In the genomic region with DNA sequence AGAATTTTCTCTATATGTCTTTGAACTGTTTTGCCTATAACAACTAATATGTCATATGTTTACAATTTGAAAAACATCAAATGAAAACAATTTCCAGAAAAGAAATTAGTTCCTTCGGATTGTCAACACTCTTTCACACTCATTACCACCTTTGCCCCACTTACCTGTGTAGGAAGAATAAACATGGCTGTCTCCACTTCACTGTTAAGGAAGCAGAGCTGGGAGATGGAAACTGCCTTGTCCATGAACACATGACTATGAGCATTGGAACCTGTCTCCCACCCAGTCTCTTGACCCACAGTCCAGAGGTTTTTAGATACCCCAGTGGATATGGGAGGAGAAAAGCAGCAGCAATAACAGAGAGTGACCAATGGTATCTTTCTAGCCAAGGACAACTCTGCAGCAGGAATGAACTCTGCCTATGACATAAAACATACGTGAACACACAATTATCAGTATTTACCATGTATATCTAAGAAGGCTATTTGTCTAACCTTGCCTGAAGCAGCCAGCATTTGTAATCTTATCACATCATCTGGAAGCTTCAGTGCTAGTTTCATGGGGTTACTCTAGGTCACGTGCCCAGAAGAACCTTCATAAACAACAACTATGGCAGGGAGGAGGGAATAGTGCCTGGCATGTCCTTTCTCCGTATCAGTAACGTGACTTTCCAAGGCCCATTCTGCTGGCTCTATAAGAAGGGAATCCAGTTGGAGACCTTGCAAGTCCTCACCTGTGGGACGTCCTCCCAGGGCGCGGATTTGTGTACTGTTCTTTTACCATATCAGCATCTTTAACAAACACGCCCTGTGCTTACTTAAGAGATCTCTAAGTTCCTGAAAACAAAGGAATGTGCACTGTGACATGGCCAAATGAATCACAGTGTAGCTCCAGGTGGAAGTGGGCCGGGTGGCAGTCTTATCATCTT, we compare ENCODE assay signal across 22 cellular contexts.
DNase-seq lines count a peak whose midpoint lies in the region; ATAC-seq and TF ChIP-seq lines count a peak whose summit lies in the region.
"Had no signal": no experiment of that assay in that cellular context is flagged by ENCODE, and none has a peak within 500 bp of the region (broad histone marks: within the 10 kb centered on the region; RNA-seq: fewer than 3 reads in every experiment).

No MANE protein-coding gene starts in this region.

- TF ChIP-seq POLR2A in body of pancreas (IDR thresholded peaks at IDR 0.05): peak in 2 of 3 donors; percentile 30 to 32

- H3K36me3 ChIP-seq in body of pancreas (replicated peaks in 1 of 2; ENCODE audit: insufficient read depth in 1 of 2, low read depth in 2 of 2): no peaks in the 10 kb centered on the region

- H3K9me3 Mint-ChIP-seq in Calu3 (ENCODE audit: low read depth, unreplicated experiment): no peaks in the 10 kb centered on the region
- H3K9me3 Mint-ChIP-seq: activated CD4-positive, alpha-beta T cell treated with anti-CD3 and anti-CD28 coated beads, Interleukin-2, amount 10 ng/mL, durations not matched to agents 24 days and 14 days had no signal

- H3K27me3 Mint-ChIP-seq in Calu3 (ENCODE audit: unreplicated experiment): no peaks in the 10 kb centered on the region

- peaks cover 20% of the 10 kb centered on the region for H3K4me1 ChIP-seq in body of pancreas

- no peak overlapping the region for H3K27ac Mint-ChIP-seq in Calu3 (ENCODE audit: unreplicated experiment)
- H3K27ac Mint-ChIP-seq: activated CD4-positive, alpha-beta T cell treated with anti-CD3 and anti-CD28 coated beads, Interleukin-2, amount 10 ng/mL, durations not matched to agents 24 days and 14 days had no signal

- intact Hi-C loops in Calu3 (cut with micrococcal nuclease; ENCODE audit: unreplicated experiment): no loop called here
- intact Hi-C loops in body of pancreas (cut with DNase I): no loop called here

- no peaks in the 10 kb centered on the region for H3K9me3 ChIP-seq in body of pancreas

- ATAC-seq in body of pancreas (peak; percentile 94), GM21576 (IDR thresholded peaks at IDR 0.05; ENCODE audit: unreplicated experiment) (no peak), HG03039 (IDR thresholded peaks at IDR 0.05; ENCODE audit: unreplicated experiment) (no peak)
- ATAC-seq in activated CD4-positive, CD25-positive, alpha-beta regulatory T cell treated with anti-CD3 and anti-CD28 coated beads, Interleukin-2, amount 50 U/mL, for 24 hours: no peak
- ATAC-seq: HepG2 had no signal

- H3K36me3 Mint-ChIP-seq in Calu3 (ENCODE audit: insufficient read depth, unreplicated experiment): no peaks in the 10 kb centered on the region

- TF ChIP-seq CTCF in Calu3 (IDR thresholded peaks at IDR 0.05; ENCODE audit: unreplicated experiment) (no peak), body of pancreas (IDR thresholded peaks at IDR 0.05) (peak in 1 of 7 experiments; percentile 10)

- H3K4me3 ChIP-seq in body of pancreas: no peak overlapping the region

- H3K27ac ChIP-seq in body of pancreas: peak overlapping the region; percentile 74 to 87 (median 80)

- WGBS in body of pancreas, 2 donors: 25 to 34% methylated on average over 10 of the region's 10 CpGs

- no peaks in the 10 kb centered on the region for H3K4me1 Mint-ChIP-seq in Calu3 (ENCODE audit: low read depth, unreplicated experiment)
- H3K4me1 Mint-ChIP-seq: activated CD4-positive, alpha-beta T cell treated with anti-CD3 and anti-CD28 coated beads, Interleukin-2, amount 10 ng/mL, durations not matched to agents 24 days and 14 days had no signal

- CTCF ChIA-PET in Calu3 (lab: Charles Lee): no interaction called here

- no peak overlapping the region for H3K4me3 Mint-ChIP-seq in Calu3 (ENCODE audit: low read depth, unreplicated experiment)
- H3K4me3 Mint-ChIP-seq: activated CD4-positive, alpha-beta T cell treated with anti-CD3 and anti-CD28 coated beads, Interleukin-2, amount 10 ng/mL, durations not matched to agents 24 days and 14 days had no signal

- no peaks in the 10 kb centered on the region for H3K27me3 ChIP-seq in body of pancreas

- BruUV-seq in Calu3 (replicated peaks; lab: Mats Ljungman, UMichigan): no TSS peak

- DNase-seq in Calu3: peak; percentile 9
- DNase-seq in body of pancreas: peak; percentile 88 to 97 (median 92)
- peak; percentile 7 for DNase-seq in kidney tubule cell (ENCODE audit: low spot score)
- DNase-seq in renal cortical epithelial cell (ENCODE audit: low read depth): peak; percentile 27
- no peak for DNase-seq in UCSD-AML1 (lab: John Stamatoyannopoulos, UW; ENCODE audit: unreplicated experiment)
- DNase-seq: activated CD4-positive, alpha-beta T cell treated with anti-CD3 and anti-CD28 coated beads, Interleukin-2, amount 10 ng/mL, durations not matched to agents 24 days and 14 days; activated CD8-positive, alpha-beta memory T cell treated with anti-CD3 and anti-CD28 coated beads, Interleukin-2, amount 50 U/mL, for 48 hours; cortex of kidney; DMS 273 treated with DMSO at 0.1 percent for 48 hours; hypothalamus; kidney; midbrain; NCI-H1436; NCI-H2171; NCI-H748 treated with DMSO at 0.1 percent for 48 hours; retina; SHP77; T-helper 1 cell had no signal
